Comparison of ENCODE assay signal across 20 cellular contexts in the genomic region with DNA sequence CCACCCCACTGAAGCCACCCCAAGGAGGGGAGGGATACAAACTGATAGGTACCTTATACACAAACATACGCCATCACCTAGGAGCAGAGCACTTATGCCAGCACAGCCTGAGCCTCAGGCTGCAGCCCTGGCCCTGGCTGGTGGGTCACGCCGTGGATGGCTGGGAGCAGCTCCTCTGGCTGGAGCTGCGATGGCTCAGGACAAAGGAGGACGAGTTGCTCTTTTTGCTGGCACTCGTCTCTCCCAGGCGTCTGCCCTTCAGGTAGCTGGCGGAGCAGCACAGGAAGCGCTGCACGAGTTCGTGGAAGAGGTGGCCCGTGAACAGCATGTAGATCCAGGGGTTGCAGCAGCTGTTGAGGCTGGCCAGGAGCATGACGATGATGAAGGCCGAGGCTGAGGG. TPM values are rescaled to one million over a fixed set of nuclear protein-coding genes. Genes with fewer than 3 reads are reported as not detected.
DNase-seq lines count a peak whose midpoint lies in the region; ATAC-seq and TF ChIP-seq lines count a peak whose summit lies in the region.
"Had no signal": no experiment of that assay in that cellular context is flagged by ENCODE, and none has a peak within 500 bp of the region (broad histone marks: within the 10 kb centered on the region; RNA-seq: fewer than 3 reads in every experiment).

No MANE protein-coding gene starts in this region.

- no peak for TF ChIP-seq POLR2A in GM18505 (IDR thresholded peaks at IDR 0.05; ENCODE audit: borderline replicate concordance, extremely low read depth, insufficient read depth, insufficient read length)

- DNase-seq in cardiac septum (ENCODE audit: low spot score) (peak; percentile 55), left ventricle myocardium superior (no peak), mesenteric fat pad (ENCODE audit: low spot score) (peak; percentile 76), osteoblast (ENCODE audit: insufficient read length, low spot score, missing footprints) (peak; percentile 35), middle frontal gyrus (ENCODE audit: extremely low spot score, low spot score) (no peak)
- DNase-seq: Caco-2; CD4-positive, CD25-positive, alpha-beta regulatory T cell; CD8-positive, alpha-beta T cell; DMS153; DND-41; GM23248; H9 had no signal

- H3K9me3 ChIP-seq in osteoblast (ENCODE audit: low read depth, low read length) = no peaks in the 10 kb centered on the region
- H3K9me3 ChIP-seq: BLaER1, Caco-2 had no signal

- no peaks in the 10 kb centered on the region for H3K79me2 ChIP-seq in osteoblast (ENCODE audit: insufficient read depth, low read length)

- no peak overlapping the region for H3K4me2 ChIP-seq in osteoblast (ENCODE audit: insufficient read depth, low read length)
- H3K4me2 ChIP-seq: BLaER1 had no signal

- ATAC-seq in left ventricle myocardium superior (no peak), GM18505 (IDR thresholded peaks at IDR 0.05; ENCODE audit: unreplicated experiment) (no peak), HG03520 (IDR thresholded peaks at IDR 0.05; ENCODE audit: unreplicated experiment) (no peak)
- ATAC-seq: CD8-positive, alpha-beta T cell; HCT116 had no signal

- H4K20me1 ChIP-seq in osteoblast (ENCODE audit: insufficient read depth, low read length) = peaks cover 5% of the 10 kb centered on the region
- H4K20me1 ChIP-seq: BLaER1 had no signal

- H2AFZ ChIP-seq in osteoblast (ENCODE audit: low read length) = no peak overlapping the region
- H2AFZ ChIP-seq: GM23248 had no signal

- intact Hi-C loops in cardiac septum (cut with DNase I) (no loop called here), left ventricle myocardium superior (cut with micrococcal nuclease) (no loop called here)

- peaks cover 4% of the 10 kb centered on the region for H3K4me1 ChIP-seq in osteoblast (ENCODE audit: insufficient read depth, low read length)
- H3K4me1 ChIP-seq: BLaER1, Caco-2 had no signal

- peaks cover 17% of the 10 kb centered on the region for H3K36me3 ChIP-seq in osteoblast (ENCODE audit: insufficient read depth, low read length)

- H3K27ac ChIP-seq in osteoblast (ENCODE audit: low read depth, low read length) = no peak overlapping the region
- H3K27ac ChIP-seq: 22Rv1, BLaER1, C4-2B, GM23248 had no signal

- no peak overlapping the region for H3K4me3 ChIP-seq in osteoblast (ENCODE audit: insufficient read depth, low read length)
- H3K4me3 ChIP-seq: BLaER1, GM23248 had no signal

- TF ChIP-seq CTCF in osteoblast (IDR thresholded peaks at IDR 0.05; ENCODE audit: extremely low read depth, low read depth, low read length) = no peak

- no peaks in the 10 kb centered on the region for H3K27me3 ChIP-seq in osteoblast (ENCODE audit: insufficient read depth, low read length)
- H3K27me3 ChIP-seq: BLaER1 had no signal

RNA-seq across cellular contexts. Expression of gene OXTR, which starts 16.6 kb away (rescaled TPM):
- 0.30 TPM for total RNA-seq in cardiac septum
- total RNA-seq in left ventricle myocardium superior = 0.20 TPM
- total RNA-seq in mesenteric fat pad = 0.06 TPM
- 2.5 and 6.2 TPM in 2 replicates for total RNA-seq in osteoblast

RNA-seq across cellular contexts. Expression of gene CAV3, which starts 19.2 kb away (rescaled TPM):
- total RNA-seq in cardiac septum (24.8 TPM), left ventricle myocardium superior (28.2 TPM), mesenteric fat pad (not detected), osteoblast (not detected in 2 replicates)
- total RNA-seq: B cell; Caco-2; CD4-positive, CD25-positive, alpha-beta regulatory T cell; CD8-positive, alpha-beta T cell; GM23248; H1; H9 had no signal

Comparison
In these comparisons a context has a peak if more than half of its experiments do, and no peak if none do; other contexts are left out.
1. DNase-seq: peak in cardiac septum (single experiment), mesenteric fat pad (single experiment) and osteoblast (single experiment); none in left ventricle myocardium superior (single experiment) and middle frontal gyrus (single experiment).
2. RNA of gene CAV3, which starts 19.2 kb away (total RNA-seq): 28.2 TPM in left ventricle myocardium superior (single experiment) and 24.8 TPM in cardiac septum (single experiment); not detected in mesenteric fat pad (single experiment) and not detected in osteoblast; every median in the first group is over 10 times any median in the second.